In genomic region chr9:133119461-133120342, GRCh38 we compare ENCODE assay signal across 8 cellular contexts.
A peak's percentile ranks its signal among the peaks of the same experiment; 100 is the strongest.
DNase-seq lines count a peak whose midpoint lies in the region; ATAC-seq and TF ChIP-seq lines count a peak whose summit lies in the region.

No MANE protein-coding gene starts in this region.

- H3K27me3 ChIP-seq in muscle layer of colon (ENCODE audit: control insufficient read depth in 1 of 2, insufficient read depth in 2 of 2, low read length in 2 of 2) = no peaks in the 10 kb centered on the region

- TF ChIP-seq CTCF in LNCaP clone FGC (IDR thresholded peaks at IDR 0.05; ENCODE audit: control insufficient read depth, extremely low read depth, insufficient read depth) = no peak
- no peak for TF ChIP-seq CTCF in choroid plexus epithelial cell (conservative IDR thresholded peaks at IDR 0.05; ENCODE audit: low read depth, low read length)

- H3K4me3 ChIP-seq in LNCaP clone FGC (ENCODE audit: low read depth, low read length) = peak overlapping the region; percentile 77
- peak overlapping the region; percentile 68 for H3K4me3 ChIP-seq in choroid plexus epithelial cell (ENCODE audit: low read depth, low read length)
- peak overlapping the region; percentile 60 to 62 for H3K4me3 ChIP-seq in muscle layer of colon (ENCODE audit: low read depth in 1 of 2, low read length in 2 of 2)

- H3K27ac ChIP-seq in muscle layer of colon (ENCODE audit: low read depth, low read length) = peak overlapping the region; percentile 80

- no peaks in the 10 kb centered on the region for H3K36me3 ChIP-seq in muscle layer of colon (ENCODE audit: insufficient read depth, low read length)

- H3K9me3 ChIP-seq in muscle layer of colon (ENCODE audit: low read length) = no peaks in the 10 kb centered on the region

- H3K9ac ChIP-seq in muscle layer of colon (ENCODE audit: low read length) = no peak overlapping the region

- ATAC-seq in HG03025 (IDR thresholded peaks at IDR 0.05; ENCODE audit: low FRiP score, unreplicated experiment) = no peak

- H3K4me1 ChIP-seq in muscle layer of colon (ENCODE audit: insufficient read depth, low read length) = peaks cover 65% of the 10 kb centered on the region

- DNase-seq in AG20443 (ENCODE audit: low spot score) (peak; percentile 50), LNCaP clone FGC (ENCODE audit: low read depth) (peak; percentile 41), choroid plexus epithelial cell (ENCODE audit: low read depth) (peak; percentile 13), SIG-M5 (lab: John Stamatoyannopoulos, UW) (no peak), MV-4-11 (lab: John Stamatoyannopoulos, UW) (no peak)
- no peak for DNase-seq in stimulated activated CD8-positive, alpha-beta memory T cell treated with anti-CD3 and anti-CD28 coated beads, Interleukin-4, amount 100 ng/mL, for 48 hours

Comparison
In these comparisons a context has a peak if more than half of its experiments do, and no peak if none do; other contexts are left out.
1. DNase-seq: peak in AG20443 (single experiment), LNCaP clone FGC (single experiment) and choroid plexus epithelial cell (single experiment); none in SIG-M5 (single experiment), stimulated activated CD8-positive, alpha-beta memory T cell treated with anti-CD3 and anti-CD28 coated beads, Interleukin-4, amount 100 ng/mL, for 48 hours (single experiment) and MV-4-11 (single experiment).
2. Peak in every context shown above with its lines, with median percentiles within 50 percentile points of each other: H3K4me3 ChIP-seq.